ENCODE assay signal across 16 cellular contexts in the genomic region with DNA sequence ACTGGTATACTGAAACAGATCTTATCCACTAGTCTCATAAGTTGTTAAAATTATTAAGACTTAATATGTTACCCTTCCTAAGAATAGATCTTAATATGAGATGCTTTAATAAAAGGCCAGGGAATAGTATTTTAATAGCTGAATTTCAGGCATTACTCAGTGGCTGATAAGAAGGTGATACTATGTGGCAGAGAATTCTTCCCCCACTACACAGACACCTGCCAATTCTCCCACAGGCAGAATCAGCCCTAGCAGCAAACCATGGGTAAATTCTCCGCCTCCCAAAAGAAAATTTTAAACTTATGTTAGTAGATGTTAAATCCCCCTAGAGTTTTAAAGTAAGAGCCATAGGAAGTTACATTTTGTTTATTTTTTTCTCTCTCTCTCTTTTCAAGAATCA.
DNase-seq lines count a peak whose midpoint lies in the region; ATAC-seq, FAIRE-seq and TF ChIP-seq lines count a peak whose summit lies in the region.
"Had no signal": no experiment of that assay in that cellular context is flagged by ENCODE, and none has a peak within 500 bp of the region (broad histone marks: within the 10 kb centered on the region; RNA-seq: fewer than 3 reads in every experiment).

No MANE protein-coding gene starts in this region.

- H3K9me3 ChIP-seq in left ventricle myocardium inferior (replicated peaks) (no peaks in the 10 kb centered on the region), body of pancreas (no peaks in the 10 kb centered on the region), pancreas (no peaks in the 10 kb centered on the region)
- H3K9me3 ChIP-seq: Caco-2, HAP-1 had no signal

- intact Hi-C loops in left cardiac atrium (cut with DNase I) = no loop called here
- intact Hi-C loops in left ventricle myocardium inferior (cut with micrococcal nuclease) = no loop called here
- intact Hi-C loops in body of pancreas (cut with DNase I) = no loop called here
- intact Hi-C loops in pancreas (cut with DNase I) = no loop called here

- no peak for FAIRE-seq in pancreas (lab: Jason Lieb, UNC)
- FAIRE-seq: G401.6, GM12892, H54 had no signal

- H3K36me3 ChIP-seq in left ventricle myocardium inferior (no peaks in the 10 kb centered on the region), body of pancreas (replicated peaks in 1 of 2; ENCODE audit: insufficient read depth in 1 of 2, low read depth in 2 of 2) (no peaks in the 10 kb centered on the region), pancreas (no peaks in the 10 kb centered on the region)
- H3K36me3 ChIP-seq: HAP-1 had no signal

- DNase-seq in left cardiac atrium (no peak), left ventricle myocardium inferior (no peak), body of pancreas (peak in 2 of 4 donors; percentile 5 to 29), pancreas (peak in 1 of 6 donors; percentile 6), COR-L47 (lab: John Stamatoyannopoulos, UW) (no peak), cerebellar cortex (ENCODE audit: low spot score) (no peak)
- DNase-seq: C1 segment of cervical spinal cord; Caco-2; CD4-positive, alpha-beta memory T cell; DND-41; GOT3; HFFc6 had no signal

- WGBS in body of pancreas, 2 donors = 34 to 46% methylated on average over 1 of the region's 1 CpG
- WGBS in pancreas, 2 donors = 35 to 45% methylated on average over 1 of the region's 1 CpG

- no peak overlapping the region for H3K27ac ChIP-seq in left ventricle myocardium inferior (replicated peaks)
- no peak overlapping the region for H3K27ac ChIP-seq in body of pancreas
- no peak overlapping the region for H3K27ac ChIP-seq in pancreas

- ATAC-seq in left cardiac atrium (peak; percentile 41 to 74), body of pancreas (peak; percentile 55), pancreas (peak; percentile 60 to 79 (median 72))

- TF ChIP-seq CTCF in left ventricle myocardium inferior (IDR thresholded peaks at IDR 0.05; ENCODE audit: borderline replicate concordance) (no peak), body of pancreas (IDR thresholded peaks at IDR 0.05) (no peak), pancreas (IDR thresholded peaks at IDR 0.05) (no peak)

- H3K4me3 ChIP-seq in left ventricle myocardium inferior (no peak overlapping the region), body of pancreas (no peak overlapping the region), pancreas (no peak overlapping the region)
- H3K4me3 ChIP-seq: HAP-1 had no signal

- no peak for TF ChIP-seq POLR2A in body of pancreas (IDR thresholded peaks at IDR 0.05)

- peaks cover 14% of the 10 kb centered on the region for H3K4me1 ChIP-seq in left ventricle myocardium inferior
- H3K4me1 ChIP-seq in body of pancreas = peaks cover 10% of the 10 kb centered on the region
- H3K4me1 ChIP-seq in pancreas = no peaks in the 10 kb centered on the region
- H3K4me1 ChIP-seq: Caco-2, HAP-1 had no signal

- no peaks in the 10 kb centered on the region for H3K27me3 ChIP-seq in left ventricle myocardium inferior (ENCODE audit: low read depth)
- H3K27me3 ChIP-seq in body of pancreas = no peaks in the 10 kb centered on the region
- no peaks in the 10 kb centered on the region for H3K27me3 ChIP-seq in pancreas
